ENCODE assay signal across 23 cellular contexts in genomic region chr5:13382232-13382631, GRCh38.
"Had no signal": no experiment of that assay in that cellular context is flagged by ENCODE, and none has a peak within 500 bp of the region (broad histone marks: within the 10 kb centered on the region; RNA-seq: fewer than 3 reads in every experiment).

No MANE protein-coding gene starts in this region.

- DNase-seq: heart left ventricle, heart right ventricle, hippocampal formation, hypothalamus, immature natural killer cell, islet precursor cell, kidney glomerular epithelial cell, left cardiac atrium, left colon, left ventricle myocardium inferior, left ventricle myocardium superior, lower lobe of right lung, mammary epithelial cell, mesenchymal stem cell, mesendoderm, midbrain had no signal

- H2AFZ ChIP-seq: hepatocyte had no signal

- FAIRE-seq: islet of Langerhans, keratinocyte had no signal

- H3K4me1 ChIP-seq: heart left ventricle, heart right ventricle, left lung, left ventricle myocardium inferior, lower lobe of right lung had no signal

- H3K9me3 ChIP-seq: lower lobe of right lung had no signal

- H3K36me3 ChIP-seq: heart left ventricle, heart right ventricle, left lung, left ventricle myocardium inferior, lower lobe of right lung had no signal

- H3K4me3 ChIP-seq: heart left ventricle, heart right ventricle, hepatocyte, left lung, left ventricle myocardium inferior, lower lobe of right lung, lung, mucosa of descending colon had no signal

- H3K27ac ChIP-seq: heart left ventricle, heart right ventricle, hepatocyte, left lung, left ventricle myocardium inferior, lower lobe of right lung had no signal

- ATAC-seq: heart left ventricle, left cardiac atrium, left colon, left lobe of liver, left lung, left ventricle myocardium superior, mucosa of descending colon had no signal

- H3K4me2 ChIP-seq: hepatocyte had no signal

- H3K27me3 ChIP-seq: heart left ventricle, heart right ventricle, hepatocyte, left lung had no signal
